Comparison of ENCODE assay signal across 18 cellular contexts in the genomic region with DNA sequence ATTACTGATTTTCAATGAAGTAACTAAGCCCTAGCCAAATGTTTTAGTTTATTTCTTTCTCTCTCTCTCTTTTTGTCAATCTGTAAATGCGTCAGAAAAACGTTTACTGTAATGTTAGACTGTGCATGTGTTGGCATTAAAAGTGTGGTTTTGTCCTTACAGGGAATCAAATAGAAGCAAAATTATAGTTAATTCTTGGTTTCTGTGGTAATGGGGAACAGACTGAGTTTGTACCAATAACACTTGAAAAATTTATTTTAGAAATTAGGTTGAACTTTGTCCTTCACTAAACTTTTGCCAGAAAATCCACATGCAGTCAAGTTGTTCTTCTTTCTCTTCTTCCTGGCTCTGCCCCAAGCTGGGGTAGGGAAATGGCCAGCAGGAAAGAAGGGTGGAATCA. TPM values are rescaled to one million over a fixed set of nuclear protein-coding genes. Genes with fewer than 3 reads are reported as not detected.
DNase-seq lines count a peak whose midpoint lies in the region; ATAC-seq, FAIRE-seq and TF ChIP-seq lines count a peak whose summit lies in the region.
"Had no signal": no experiment of that assay in that cellular context is flagged by ENCODE, and none has a peak within 500 bp of the region (broad histone marks: within the 10 kb centered on the region; RNA-seq: fewer than 3 reads in every experiment).

No MANE protein-coding gene starts in this region.

- TF ChIP-seq CTCF in IMR-90 (conservative IDR thresholded peaks at IDR 0.05; ENCODE audit: low read depth, low read length) = no peak
- TF ChIP-seq CTCF in K562 (IDR thresholded peaks at IDR 0.05 in 2 of 3, conservative IDR thresholded peaks at IDR 0.05 in 1 of 3; ENCODE audit: insufficient read depth in 2 of 3, low read depth in 1 of 3, low read length in 3 of 3) = no peak
- TF ChIP-seq CTCF in suprapubic skin (IDR thresholded peaks at IDR 0.05) = no peak
- TF ChIP-seq CTCF in upper lobe of right lung (IDR thresholded peaks at IDR 0.05) = no peak

- H3K79me2 ChIP-seq in K562 (ENCODE audit: control insufficient read depth, insufficient read depth, low read length) = no peaks in the 10 kb centered on the region

- H3K27ac ChIP-seq in IMR-90 (ENCODE audit: insufficient read depth, low read length) = no peak overlapping the region
- H3K27ac ChIP-seq in K562 (ENCODE audit: extremely low read depth, low read depth, low read length) = no peak overlapping the region
- H3K27ac ChIP-seq in suprapubic skin = peak overlapping the region; percentile 78
- H3K27ac ChIP-seq in upper lobe of right lung = no peak overlapping the region
- H3K27ac ChIP-seq: HL-60 had no signal

- no peak overlapping the region for H2AK5ac ChIP-seq in IMR-90 (ENCODE audit: low read depth, low read length)

- H3K4me2 ChIP-seq in IMR-90 (ENCODE audit: low read depth, low read length) (no peak overlapping the region), K562 (ENCODE audit: insufficient read depth, low read length) (no peak overlapping the region)

- H4K91ac ChIP-seq in IMR-90 (ENCODE audit: insufficient read depth, low read depth, low read length) = no peak overlapping the region

- no peak overlapping the region for H3K27ac Mint-ChIP-seq in activated naive CD4-positive, alpha-beta T cell treated with anti-CD3 and anti-CD28 coated beads, Interleukin-2, amount 10 ng/mL, durations not matched to agents 7 days and 5 days
- H3K27ac Mint-ChIP-seq: B cell, CD14-positive monocyte had no signal

- H3K9ac ChIP-seq in IMR-90 (ENCODE audit: low read depth, low read length) (no peak overlapping the region), K562 (ENCODE audit: insufficient read depth in 1 of 2, low read depth in 2 of 2, low read length in 2 of 2) (no peak overlapping the region)

- H3K36me3 ChIP-seq in IMR-90 (ENCODE audit: control insufficient read depth, insufficient read depth, low read length) (no peaks in the 10 kb centered on the region), K562 (ENCODE audit: control insufficient read depth, insufficient read depth, low read length) (no peaks in the 10 kb centered on the region), suprapubic skin (no peaks in the 10 kb centered on the region), upper lobe of right lung (no peaks in the 10 kb centered on the region)

- peak overlapping the region; percentile 29; the same call in 1 of the 2 replicates for H4K5ac ChIP-seq in IMR-90 (ENCODE audit: low read depth, low read length)

- H3K4me1 ChIP-seq in IMR-90 (ENCODE audit: control insufficient read depth, insufficient read depth, low read length) (peaks cover 16% of the 10 kb centered on the region), K562 (replicated peaks in 1 of 2; ENCODE audit: control insufficient read depth in 2 of 2, insufficient read depth in 2 of 2, low read length in 2 of 2) (peaks cover 0 to 26% of the 10 kb centered on the region in 2 experiments; a peak in 4 of 5 replicates), suprapubic skin (peaks cover 24% of the 10 kb centered on the region), upper lobe of right lung (peaks cover 3% of the 10 kb centered on the region)

- intact Hi-C loops in IMR-90 (cut with micrococcal nuclease) = no loop called here
- intact Hi-C loops in K562 (cut with micrococcal nuclease) = no loop called here
- intact Hi-C loops in upper lobe of right lung (cut with DNase I) = no loop called here

- no peak for TF ChIP-seq EP300 in K562 (IDR thresholded peaks at IDR 0.05; ENCODE audit: low read length)
- no peak for TF ChIP-seq EP300 in suprapubic skin (IDR thresholded peaks at IDR 0.05)

- H2BK15ac ChIP-seq in IMR-90 (ENCODE audit: low read depth, low read length) = 0 out of 3 replicates have a peak overlapping the region, but pooled peaks have one; percentile 50

- peak overlapping the region; percentile 20; the same call in 1 of the 2 replicates for H2BK20ac ChIP-seq in IMR-90 (ENCODE audit: low read depth, low read length)

- H3K36me3 Mint-ChIP-seq in activated naive CD4-positive, alpha-beta T cell treated with anti-CD3 and anti-CD28 coated beads, Interleukin-2, amount 10 ng/mL, durations not matched to agents 7 days and 5 days = no peaks in the 10 kb centered on the region
- H3K36me3 Mint-ChIP-seq: CD14-positive monocyte had no signal

- in situ Hi-C loops in IMR-90 (cut with MboI; ENCODE audit: low sequenced_read_pairs) = no loop called here
- in situ Hi-C loops in K562 (cut with MboI) = no loop called here

- TF ChIP-seq RAD21 in IMR-90 (IDR thresholded peaks at IDR 0.05; ENCODE audit: low read length) (no peak), K562 (CRISPR knock-in tag; conservative IDR thresholded peaks at IDR 0.05 in 1 of 2, IDR thresholded peaks at IDR 0.05 in 1 of 2) (no peak)

- no peaks in the 10 kb centered on the region for H3K9me3 ChIP-seq in IMR-90 (ENCODE audit: control insufficient read depth, insufficient read depth, low read length)
- H3K9me3 ChIP-seq in K562 (replicated peaks; ENCODE audit: control insufficient read depth, insufficient read depth, low read depth, low read length) = 0 out of 2 replicates have a peak, but pooled peaks cover 4% of the 10 kb centered on the region
- no peaks in the 10 kb centered on the region for H3K9me3 ChIP-seq in suprapubic skin
- H3K9me3 ChIP-seq in upper lobe of right lung = no peaks in the 10 kb centered on the region

- H4K8ac ChIP-seq in IMR-90 (ENCODE audit: low read depth in 2 of 2, low read length in 2 of 2) = no peak overlapping the region

- H3K14ac ChIP-seq in IMR-90 (replicated peaks; ENCODE audit: low read depth, low read length) = no peak overlapping the region

- H3K4me3 Mint-ChIP-seq in activated naive CD4-positive, alpha-beta T cell treated with anti-CD3 and anti-CD28 coated beads, Interleukin-2, amount 10 ng/mL, durations not matched to agents 7 days and 5 days = no peak overlapping the region
- H3K4me3 Mint-ChIP-seq: B cell, CD14-positive monocyte had no signal

- peak overlapping the region; percentile 80; the same call in 1 of the 2 replicates for H3K18ac ChIP-seq in IMR-90 (ENCODE audit: low read depth, low read length)

- DNase-seq in IMR-90 (no peak), K562 (ENCODE audit: extremely low read depth in 1 of 4, low spot score in 3 of 4) (no peak), fibroblast of peridontal ligament (ENCODE audit: extremely low read depth) (peak; percentile 93), suprapubic skin (ENCODE audit: low spot score in 2 of 2) (no peak), upper lobe of right lung (no peak), NCI-H187 (lab: John Stamatoyannopoulos, UW) (no peak)
- DNase-seq in activated naive CD4-positive, alpha-beta T cell treated with anti-CD3 and anti-CD28 coated beads, Interleukin-2, amount 10 ng/mL, durations not matched to agents 7 days and 5 days = no peak
- DNase-seq: H7, KG1, MV-4-11, NCI-H1694, NCI-H526 treated with DMSO at 0.1 percent for 48 hours had no signal

- CTCF ChIA-PET in IMR-90 (lab: Yijun Ruan, JAX) = no interaction called here
- CTCF ChIA-PET in K562 (lab: Yijun Ruan, JAX; ENCODE audit: low intra/inter-chr PET ratio) = interaction anchor here (0.6 kb wide), 1 partner anchor 12 kb away, joined by 3 read pairs; no protein-coding TSS in a partner anchor
- CTCF ChIA-PET in activated naive CD4-positive, alpha-beta T cell treated with anti-CD3 and anti-CD28 coated beads, Interleukin-2, amount 10 ng/mL, durations not matched to agents 7 days and 5 days (lab: Charles Lee) = interaction anchor here (0.8 to 2.5 kb wide), 2 partner anchors 18 to 22 kb away, joined by 3 to 9 read pairs; no protein-coding TSS in a partner anchor

- peaks cover 3% of the 10 kb centered on the region for H3K27me3 Mint-ChIP-seq in activated naive CD4-positive, alpha-beta T cell treated with anti-CD3 and anti-CD28 coated beads, Interleukin-2, amount 10 ng/mL, durations not matched to agents 7 days and 5 days

- no peak overlapping the region for H3K56ac ChIP-seq in IMR-90 (ENCODE audit: extremely low read depth, insufficient read depth, low read length)

- POLR2A ChIA-PET in IMR-90 (lab: Charles Lee; ENCODE audit: unreplicated experiment) = no interaction called here
- POLR2A ChIA-PET in K562 (lab: Yijun Ruan, JAX) = interaction anchor here (0.6 kb wide), 1 partner anchor 743 kb away, joined by 3 read pairs; no protein-coding TSS in a partner anchor

- no peaks in the 10 kb centered on the region for H3K9me3 Mint-ChIP-seq in activated naive CD4-positive, alpha-beta T cell treated with anti-CD3 and anti-CD28 coated beads, Interleukin-2, amount 10 ng/mL, durations not matched to agents 7 days and 5 days

- no peak overlapping the region for H2AFZ ChIP-seq in IMR-90 (replicated peaks; ENCODE audit: low read length, poor library complexity)
- H2AFZ ChIP-seq in K562 (ENCODE audit: low read depth, low read length) = peak overlapping the region; percentile 44; the same call in 1 of the 2 replicates

- no peak overlapping the region for H2AK9ac ChIP-seq in IMR-90 (replicated peaks; ENCODE audit: low read depth, low read length, poor library complexity)

- no peak overlapping the region for H2BK5ac ChIP-seq in IMR-90 (ENCODE audit: low read depth, low read length, poor library complexity, severe bottlenecking)

- peak overlapping the region; percentile 56 for H2BK120ac ChIP-seq in IMR-90 (ENCODE audit: low read depth, low read length)

- H4K20me1 ChIP-seq in IMR-90 (ENCODE audit: insufficient read depth, low read length) (no peaks in the 10 kb centered on the region; the same call in 1 of the 2 replicates), K562 (replicated peaks; ENCODE audit: control insufficient read depth, insufficient read depth, low read length) (no peaks in the 10 kb centered on the region)

- BruUV-seq in IMR-90 (replicated peaks; lab: Mats Ljungman, UMichigan) = no TSS peak
- BruUV-seq in K562 (replicated peaks; lab: Mats Ljungman, UMichigan) = no TSS peak

- H3K79me1 ChIP-seq in IMR-90 (ENCODE audit: low read depth in 1 of 2, low read length in 2 of 2) = no peaks in the 10 kb centered on the region

- no peak for TF ChIP-seq POLR2A in IMR-90 (IDR thresholded peaks at IDR 0.05; ENCODE audit: low read depth, low read length)
- TF ChIP-seq POLR2A in K562 (conservative IDR thresholded peaks at IDR 0.05) = no peak
- TF ChIP-seq POLR2A in suprapubic skin (IDR thresholded peaks at IDR 0.05) = no peak

- H3K4me3 ChIP-seq in IMR-90 (ENCODE audit: insufficient read depth, low read depth, low read length) (no peak overlapping the region), K562 (no peak overlapping the region), suprapubic skin (no peak overlapping the region), upper lobe of right lung (no peak overlapping the region)

- no peaks in the 10 kb centered on the region for H3K27me3 ChIP-seq in IMR-90 (ENCODE audit: control insufficient read depth, insufficient read depth, low read length)
- H3K27me3 ChIP-seq in K562 (ENCODE audit: control insufficient read depth in 2 of 2, insufficient read depth in 2 of 2, low read length in 2 of 2) = no peaks in the 10 kb centered on the region
- no peaks in the 10 kb centered on the region for H3K27me3 ChIP-seq in suprapubic skin
- no peaks in the 10 kb centered on the region for H3K27me3 ChIP-seq in upper lobe of right lung

- no peak for ATAC-seq in IMR-90 (ENCODE audit: low read depth)
- ATAC-seq in K562 = no peak
- no peak for ATAC-seq in upper lobe of right lung
- ATAC-seq: HepG2, Right ventricle myocardium inferior had no signal

- H3K9me1 ChIP-seq in IMR-90 (ENCODE audit: insufficient read depth, low read length) = peaks cover 7% of the 10 kb centered on the region
- H3K9me1 ChIP-seq in K562 (ENCODE audit: control insufficient read depth, insufficient read depth, low read length) = no peaks in the 10 kb centered on the region

- no peak for FAIRE-seq in K562 (lab: Jason Lieb, UNC)
- FAIRE-seq: A204.1, HepG2 had no signal

- WGBS in IMR-90 (ENCODE audit: extremely low coverage in 2 of 2, insufficient read length in 1 of 2), 2 experiments = no CpG with 5 or more reads among the region's 2 CpGs
- 54% methylated on average over 2 of the region's 2 CpGs for WGBS in K562 (ENCODE audit: insufficient coverage, low coverage, missing lambda C conversion rate)
- 59% methylated on average over 2 of the region's 2 CpGs for WGBS in suprapubic skin

- dilution Hi-C loops in IMR-90 (cut with HindIII; ENCODE audit: low sequenced_read_pairs, unreplicated experiment) = no loop called here

- 0 out of 2 replicates have a peak overlapping the region, but pooled peaks have one; percentile 46 for H3K4ac ChIP-seq in IMR-90 (ENCODE audit: low read depth, low read length)

- H3K4me1 Mint-ChIP-seq in activated naive CD4-positive, alpha-beta T cell treated with anti-CD3 and anti-CD28 coated beads, Interleukin-2, amount 10 ng/mL, durations not matched to agents 7 days and 5 days = no peaks in the 10 kb centered on the region
- H3K4me1 Mint-ChIP-seq: B cell, CD14-positive monocyte had no signal

- H3K23ac ChIP-seq in IMR-90 (ENCODE audit: low read depth, low read length) = no peak overlapping the region

RNA-seq across cellular contexts. Expression of a gene that starts 52.8 kb away (rescaled TPM):
- 3,186 and 3,189 TPM in 2 replicates for total RNA-seq in IMR-90 (2012; rRNA removed)
- polyA plus RNA-seq in IMR-90 (2012; rRNA removed) = 3,318 and 3,819 TPM in 2 replicates
- polyA plus RNA-seq in IMR-90 (2012; cell fraction: cytosol; rRNA removed) = 1,266 and 2,055 TPM in 2 replicates
- polyA plus RNA-seq in IMR-90 (2012; cell fraction: nucleus; rRNA removed; ENCODE audit: low replicate concordance) = 210 and 1,618 TPM in 2 replicates
- 346 and 447 TPM in 2 replicates for total RNA-seq in K562 (2011; cell fraction: chromatin; rRNA removed; ENCODE audit: low replicate concordance)
- total RNA-seq in K562 (2011; cell fraction: nucleolus; rRNA removed) = 526 and 614 TPM in 2 replicates
- total RNA-seq in K562 (2011; cell fraction: nucleoplasm; rRNA removed) = 1,360 and 2,588 TPM in 2 replicates
- total RNA-seq in K562 (2014; rRNA removed) = 4,345 and 7,063 TPM in 2 replicates
- total RNA-seq in K562 (2014; rRNA removed; fragmentation: Illumina TruSeq; extraction: Trizol) = 6,408 and 7,046 TPM in 2 replicates
- 6,302 and 6,440 TPM in 2 replicates for total RNA-seq in K562 (2015; rRNA removed; fragmentation: Illumina TruSeq; extraction: Trizol)
- total RNA-seq in K562 (2021) = 3,252 and 3,488 TPM in 2 replicates
- 4,543 and 4,761 TPM in 2 replicates for polyA plus RNA-seq in K562 (2011; rRNA removed)
- polyA plus RNA-seq in K562 (2011; cell fraction: cytosol; rRNA removed) = 2,442 and 6,019 TPM in 2 replicates
- polyA plus RNA-seq in K562 (2011; cell fraction: nucleus; rRNA removed) = 1,013 and 2,216 TPM in 2 replicates
- polyA plus RNA-seq in K562 (2012) = 5,059 and 9,769 TPM in 2 replicates
- polyA plus RNA-seq in K562 (2014; fragmentation: Illumina TruSeq; extraction: Trizol) = 5,425 and 5,953 TPM in 2 replicates
- polyA plus RNA-seq in K562 (2014; fragmentation: Nextera tagmentation; extraction: Ambion mirVana) = 1,000 to 10,000 TPM; 5,181 to 6,445 TPM
- polyA plus RNA-seq in K562 (2014; rRNA removed) = 7,344 and 10,689 TPM in 2 replicates
- 6,635 and 7,075 TPM in 2 replicates for polyA minus RNA-seq in K562 (2011; rRNA and poly(A)+ RNA removed)
- polyA minus RNA-seq in K562 (2011; cell fraction: cytosol; rRNA and poly(A)+ RNA removed) = 1,206 and 1,219 TPM in 2 replicates
- 123 and 336 TPM in 2 replicates for polyA minus RNA-seq in K562 (2011; cell fraction: nucleus; rRNA and poly(A)+ RNA removed)
- 1,000 to 10,000 TPM; 1,761 to 4,479 (median 3,421) TPM for total RNA-seq in suprapubic skin
- total RNA-seq in upper lobe of right lung = 1,379 TPM
